Comparison of ENCODE assay signal across 12 cellular contexts in the genomic region with DNA sequence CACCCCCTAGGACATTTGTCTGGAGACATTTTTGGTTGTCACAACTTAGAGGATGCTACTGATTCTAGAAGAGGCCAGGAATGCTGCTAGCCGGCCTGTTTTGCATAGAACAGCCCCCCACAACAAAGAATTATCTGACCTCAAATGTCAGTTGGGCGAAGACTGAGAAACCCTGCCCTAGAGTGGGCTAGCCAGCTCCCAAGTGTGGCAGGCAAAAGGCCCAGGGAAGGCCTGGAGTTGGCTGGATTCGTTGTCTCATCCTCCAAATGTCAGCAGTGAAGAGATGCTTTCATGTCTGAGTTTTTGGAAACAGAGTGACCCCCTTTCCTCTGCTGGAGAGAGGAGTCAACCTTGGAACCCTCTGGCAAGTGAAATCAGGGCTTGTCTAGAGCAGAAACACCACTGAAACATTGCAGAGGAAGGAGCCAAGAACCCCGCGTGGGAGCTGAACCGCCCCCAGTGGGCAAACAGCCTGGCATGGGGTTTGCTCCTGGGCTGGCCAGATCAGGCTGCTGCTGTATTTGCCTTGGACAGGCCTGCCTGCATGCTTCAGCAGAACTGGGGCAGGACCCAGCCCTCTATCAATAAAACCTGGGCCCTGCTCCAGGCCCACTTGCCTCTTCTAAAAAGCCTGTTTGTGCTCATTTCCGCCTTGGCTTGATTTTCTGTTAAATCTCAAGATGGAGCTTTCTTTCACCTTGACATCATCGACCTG. TPM values are rescaled to one million over a fixed set of nuclear protein-coding genes. Genes with fewer than 3 reads are reported as not detected.
DNase-seq lines count a peak whose midpoint lies in the region; ATAC-seq and TF ChIP-seq lines count a peak whose summit lies in the region.
"Had no signal": no experiment of that assay in that cellular context is flagged by ENCODE, and none has a peak within 500 bp of the region (broad histone marks: within the 10 kb centered on the region; RNA-seq: fewer than 3 reads in every experiment).

No MANE protein-coding gene starts in this region.

- no peak overlapping the region for H3K27ac Mint-ChIP-seq in naive thymus-derived CD8-positive, alpha-beta T cell
- H3K27ac Mint-ChIP-seq: activated CD4-positive, alpha-beta memory T cell treated with anti-CD3 and anti-CD28 coated beads for 36 hours; memory B cell; stimulated activated memory B cell treated with anti-CD40 and anti-IgM and Interleukin-4, amounts not matched to agents 10 μg/mL and 1 μg/mL and 100 μg/mL, for 72 hours had no signal

- H3K27ac ChIP-seq in Peyer's patch, result peak overlapping the region in 3 of 4 donors; percentile 1 to 46 (median 14)
- peak overlapping the region in 5 of 12 donors; percentile 24 to 41 (median 31) for H3K27ac ChIP-seq in heart left ventricle
- H3K27ac ChIP-seq in skin epidermis, result peak overlapping the region in 12 of 21 experiments; percentile 0 to 67 (median 48)

- no peaks in the 10 kb centered on the region for H3K9me3 Mint-ChIP-seq in naive thymus-derived CD8-positive, alpha-beta T cell
- H3K9me3 Mint-ChIP-seq: activated CD4-positive, alpha-beta memory T cell treated with anti-CD3 and anti-CD28 coated beads for 36 hours; memory B cell; stimulated activated memory B cell treated with anti-CD40 and anti-IgM and Interleukin-4, amounts not matched to agents 10 μg/mL and 1 μg/mL and 100 μg/mL, for 72 hours had no signal

- H3K4me1 ChIP-seq in Peyer's patch, result peaks cover 0 to 7% (median 0%) of the 10 kb centered on the region in 4 donors
- peaks cover 0 to 18% (median 9%) of the 10 kb centered on the region in 12 donors for H3K4me1 ChIP-seq in heart left ventricle

- H3K27me3 Mint-ChIP-seq in naive thymus-derived CD8-positive, alpha-beta T cell, result no peaks in the 10 kb centered on the region
- H3K27me3 Mint-ChIP-seq: activated CD4-positive, alpha-beta memory T cell treated with anti-CD3 and anti-CD28 coated beads for 36 hours; memory B cell; stimulated activated memory B cell treated with anti-CD40 and anti-IgM and Interleukin-4, amounts not matched to agents 10 μg/mL and 1 μg/mL and 100 μg/mL, for 72 hours had no signal

- TF ChIP-seq POLR2A in Peyer's patch (IDR thresholded peaks at IDR 0.05) (no peak), heart left ventricle (IDR thresholded peaks at IDR 0.05) (no peak)

- H3K4me3 ChIP-seq in Peyer's patch (no peak overlapping the region), heart left ventricle (no peak overlapping the region), skin epidermis (no peak overlapping the region)

- DNase-seq in DMS79 (lab: John Stamatoyannopoulos, UW) (peak; percentile 86), Peyer's patch (peak in 1 of 3 donors; percentile 55), heart left ventricle (peak in 3 of 5 donors; percentile 25 to 55 (median 28)), NCI-H2107 (lab: John Stamatoyannopoulos, UW) (no peak)
- DNase-seq in naive thymus-derived CD8-positive, alpha-beta T cell, result no peak
- DNase-seq in activated CD4-positive, alpha-beta T cell treated with anti-CD3 and anti-CD28 coated beads for 1 hour, result no peak
- DNase-seq: activated CD4-positive, alpha-beta memory T cell treated with anti-CD3 and anti-CD28 coated beads for 36 hours; NCI-H2227 treated with DMSO at 0.1 percent for 48 hours had no signal

- H3K36me3 Mint-ChIP-seq in naive thymus-derived CD8-positive, alpha-beta T cell, result no peaks in the 10 kb centered on the region
- H3K36me3 Mint-ChIP-seq: activated CD4-positive, alpha-beta memory T cell treated with anti-CD3 and anti-CD28 coated beads for 36 hours; memory B cell; stimulated activated memory B cell treated with anti-CD40 and anti-IgM and Interleukin-4, amounts not matched to agents 10 μg/mL and 1 μg/mL and 100 μg/mL, for 72 hours had no signal

- POLR2A ChIA-PET in naive thymus-derived CD8-positive, alpha-beta T cell (lab: Charles Lee), result no interaction called here

- 60 to 78% (median 74%) methylated on average over 7 to 8 of the region's 8 CpGs for WGBS in heart left ventricle, 4 donors

- ATAC-seq in heart left ventricle (peak in 3 of 4 donors; percentile 57 to 81 (median 77)), HG02678 (IDR thresholded peaks at IDR 0.05; ENCODE audit: unreplicated experiment) (no peak)
- ATAC-seq in naive thymus-derived CD8-positive, alpha-beta T cell, result no peak
- ATAC-seq: stimulated activated memory B cell treated with anti-CD40 and anti-IgM and Interleukin-4, amounts not matched to agents 10 μg/mL and 1 μg/mL and 100 μg/mL, for 72 hours had no signal

- no peaks in the 10 kb centered on the region for H3K36me3 ChIP-seq in Peyer's patch
- H3K36me3 ChIP-seq in heart left ventricle, result no peaks in the 10 kb centered on the region

- no peak overlapping the region for H3K4me3 Mint-ChIP-seq in naive thymus-derived CD8-positive, alpha-beta T cell
- H3K4me3 Mint-ChIP-seq: activated CD4-positive, alpha-beta memory T cell treated with anti-CD3 and anti-CD28 coated beads for 36 hours; memory B cell; stimulated activated memory B cell treated with anti-CD40 and anti-IgM and Interleukin-4, amounts not matched to agents 10 μg/mL and 1 μg/mL and 100 μg/mL, for 72 hours had no signal

- H3K4me1 Mint-ChIP-seq in naive thymus-derived CD8-positive, alpha-beta T cell, result peaks cover 2 to 9% (median 8%) of the 10 kb centered on the region in 4 donors

- intact Hi-C loops in heart left ventricle (cut with DNase I), result loop anchor here in 8 of 10 donors (2.0 to 10.0 kb wide), 4 partner anchors 33 to 48 kb away; a partner anchor contains a TSS

- H3K9me3 ChIP-seq in Peyer's patch (no peaks in the 10 kb centered on the region), heart left ventricle (no peaks in the 10 kb centered on the region)

- TF ChIP-seq CTCF in Peyer's patch (IDR thresholded peaks at IDR 0.05) (no peak), heart left ventricle (IDR thresholded peaks at IDR 0.05) (no peak)

- no peaks in the 10 kb centered on the region for H3K27me3 ChIP-seq in Peyer's patch
- H3K27me3 ChIP-seq in heart left ventricle, result no peaks in the 10 kb centered on the region

RNA-seq across cellular contexts. Expression of a gene that starts 32.9 kb away (rescaled TPM):
- total RNA-seq in Peyer's patch (10 to 100 TPM in 2 of 4 donors, 1 to 10 TPM in 2; 7.4 to 35.5 (median 10.0) TPM), heart left ventricle (10 to 100 TPM in 2 of 9 donors, 1 to 10 TPM in 7; 3.2 to 27.4 (median 5.8) TPM)
- polyA plus RNA-seq in heart left ventricle, result 1 to 10 TPM; 1.3 to 1.8 TPM
- total RNA-seq in naive thymus-derived CD8-positive, alpha-beta T cell, result 100 to 1,000 TPM; 224 to 229 TPM
- 100 to 1,000 TPM; 233 to 358 (median 291) TPM for polyA plus RNA-seq in naive thymus-derived CD8-positive, alpha-beta T cell

Comparison
In these comparisons a context has a peak if more than half of its experiments do, and no peak if none do; other contexts are left out.
1. DNase-seq: peak in DMS79 (single experiment) and heart left ventricle (3 of 5); none in naive thymus-derived CD8-positive, alpha-beta T cell (0 of 10), activated CD4-positive, alpha-beta T cell treated with anti-CD3 and anti-CD28 coated beads for 1 hour (single experiment) and NCI-H2107 (single experiment).
2. ATAC-seq: peak in heart left ventricle (3 of 4); none in naive thymus-derived CD8-positive, alpha-beta T cell (0 of 2) and HG02678 (single experiment).
3. RNA of a gene that starts 32.9 kb away (total RNA-seq): 224 to 229 TPM in naive thymus-derived CD8-positive, alpha-beta T cell; 7.4 to 35.5 TPM in Peyer's patch and 3.2 to 27.4 TPM in heart left ventricle; every median in the first group is over 4 times any median in the second.